ENCODE assay signal across 21 cellular contexts in genomic region chr7:124761164-124761715, GRCh38. TPM values are rescaled to one million over a fixed set of nuclear protein-coding genes. Genes with fewer than 3 reads are reported as not detected.
DNase-seq lines count a peak whose midpoint lies in the region; ATAC-seq and TF ChIP-seq lines count a peak whose summit lies in the region.
"Had no signal": no experiment of that assay in that cellular context is flagged by ENCODE, and none has a peak within 500 bp of the region (broad histone marks: within the 10 kb centered on the region; RNA-seq: fewer than 3 reads in every experiment).

No MANE protein-coding gene starts in this region.

- H3K36me3 ChIP-seq in liver (ENCODE audit: control insufficient read depth in 4 of 4, insufficient read depth in 3 of 4, low read depth in 1 of 4, low read length in 3 of 4) (peaks cover 0 to 1% (median 0%) of the 10 kb centered on the region in 4 donors), right lobe of liver (no peaks in the 10 kb centered on the region), endodermal cell (ENCODE audit: control insufficient read depth, insufficient read depth, low read length) (peaks cover 45% of the 10 kb centered on the region), trophoblast cell (ENCODE audit: control insufficient read depth in 1 of 2, insufficient read depth in 2 of 2, low read length in 2 of 2) (peaks cover 4 to 8% of the 10 kb centered on the region in 2 experiments), prostate gland (no peaks in the 10 kb centered on the region)
- H3K36me3 ChIP-seq: BE2C, MG63 had no signal

- H3K27me3 Mint-ChIP-seq in endodermal cell (ENCODE audit: insufficient read depth) = peaks cover 5% of the 10 kb centered on the region

- TF ChIP-seq POLR2A in right lobe of liver (IDR thresholded peaks at IDR 0.05) (no peak), prostate gland (IDR thresholded peaks at IDR 0.05) (no peak)

- H3K18ac ChIP-seq in trophoblast cell (ENCODE audit: low read length) = no peak overlapping the region

- H3K4ac ChIP-seq in trophoblast cell (ENCODE audit: low read depth, low read length) = peak overlapping the region; percentile 41

- H3K9ac ChIP-seq in liver (ENCODE audit: low read depth in 1 of 2, low read length in 2 of 2) (no peak overlapping the region), endodermal cell (ENCODE audit: extremely low read depth, low read length, poor library complexity, severe bottlenecking) (peak overlapping the region; percentile 75), trophoblast cell (ENCODE audit: low read length) (no peak overlapping the region)

- H3K27me3 ChIP-seq in liver (ENCODE audit: control insufficient read depth in 4 of 4, insufficient read depth in 4 of 4, low read length in 3 of 4) (no peaks in the 10 kb centered on the region), right lobe of liver (no peaks in the 10 kb centered on the region), endodermal cell (ENCODE audit: control insufficient read depth, insufficient read depth, low read length, poor library complexity, severe bottlenecking) (no peaks in the 10 kb centered on the region), trophoblast cell (ENCODE audit: insufficient read depth, low read length) (no peaks in the 10 kb centered on the region), prostate gland (replicated peaks; ENCODE audit: insufficient read depth) (no peaks in the 10 kb centered on the region)
- H3K27me3 ChIP-seq: MG63 had no signal

- no peak overlapping the region for H4K8ac ChIP-seq in trophoblast cell (ENCODE audit: low read depth, low read length)

- peak overlapping the region; percentile 45 for H3K23ac ChIP-seq in trophoblast cell (ENCODE audit: low read length)

- H3K79me1 ChIP-seq in trophoblast cell (ENCODE audit: low read length) = peaks cover 18% of the 10 kb centered on the region

- peaks cover 9 to 36% (median 19%) of the 10 kb centered on the region in 4 donors for H3K4me1 ChIP-seq in liver (ENCODE audit: control insufficient read depth in 4 of 4, insufficient read depth in 4 of 4, low read length in 3 of 4)
- peaks cover 0 to 8% (median 0%) of the 10 kb centered on the region in 4 donors for H3K4me1 ChIP-seq in right lobe of liver
- no peaks in the 10 kb centered on the region for H3K4me1 ChIP-seq in endodermal cell (ENCODE audit: control insufficient read depth, insufficient read depth, low read length)
- H3K4me1 ChIP-seq in trophoblast cell (ENCODE audit: control insufficient read depth in 1 of 2, insufficient read depth in 2 of 2, low read length in 2 of 2) = peaks cover 4 to 5% of the 10 kb centered on the region in 2 experiments
- peaks cover 4% of the 10 kb centered on the region for H3K4me1 ChIP-seq in prostate gland (replicated peaks)
- H3K4me1 ChIP-seq: BE2C had no signal

- no peak for TF ChIP-seq CTCF in liver (IDR thresholded peaks at IDR 0.05; ENCODE audit: low read depth, low read length, missing input control)
- TF ChIP-seq CTCF in right lobe of liver (IDR thresholded peaks at IDR 0.05) = no peak
- no peak for TF ChIP-seq CTCF in endodermal cell (conservative IDR thresholded peaks at IDR 0.05)
- TF ChIP-seq CTCF in prostate gland (IDR thresholded peaks at IDR 0.05) = no peak

- no peak overlapping the region for H2AFZ ChIP-seq in trophoblast cell (ENCODE audit: insufficient read depth, low read length, poor library complexity)
- H2AFZ ChIP-seq: PC-9 had no signal

- no peak for ATAC-seq in right lobe of liver
- ATAC-seq in HG02588 (IDR thresholded peaks at IDR 0.05; ENCODE audit: unreplicated experiment) = no peak

- peaks cover 22% of the 10 kb centered on the region for H3K79me2 ChIP-seq in trophoblast cell (ENCODE audit: control insufficient read depth, insufficient read depth, low read length, poor library complexity)

- H3K27ac Mint-ChIP-seq in endodermal cell = no peak overlapping the region
- H3K27ac Mint-ChIP-seq: CD4-positive, CD25-positive, alpha-beta regulatory T cell; IgD-negative memory B cell had no signal

- H3K36me3 Mint-ChIP-seq in endodermal cell (ENCODE audit: low read depth) = peaks cover 35% of the 10 kb centered on the region
- H3K36me3 Mint-ChIP-seq: CD4-positive, CD25-positive, alpha-beta regulatory T cell; IgD-negative memory B cell had no signal

- peak in 1 of 2 donors; percentile 31 for TF ChIP-seq RAD21 in liver (IDR thresholded peaks at IDR 0.05)

- no peak overlapping the region for H4K12ac ChIP-seq in trophoblast cell (ENCODE audit: low read depth, low read length)

- H2BK12ac ChIP-seq in trophoblast cell (ENCODE audit: low read length) = no peak overlapping the region

- no peak overlapping the region for H4K91ac ChIP-seq in trophoblast cell (ENCODE audit: low read depth, low read length)

- no peak overlapping the region for H2BK5ac ChIP-seq in trophoblast cell (ENCODE audit: low read depth, low read length, poor library complexity)

- peaks cover 12% of the 10 kb centered on the region for H3K4me1 Mint-ChIP-seq in endodermal cell

- DNase-seq in right lobe of liver (no peak), endodermal cell (no peak), trophoblast cell (no peak), middle frontal gyrus (ENCODE audit: extremely low spot score, low spot score) (no peak), prostate gland (ENCODE audit: low spot score) (no peak), AG08396 (ENCODE audit: low spot score) (no peak)
- DNase-seq: 8988T; BE2C; CD4-positive, CD25-positive, alpha-beta regulatory T cell; COR-L47; DMS 273 treated with DMSO at 0.1 percent for 48 hours; GDM1; Karpas-422; MG63; NCI-H1092 treated with DMSO at 0.1 percent for 48 hours; NCI-H510A; NCI-H748 treated with DMSO at 0.1 percent for 48 hours; PC-9 had no signal

- peaks cover 4% of the 10 kb centered on the region for H3K9me3 Mint-ChIP-seq in endodermal cell
- H3K9me3 Mint-ChIP-seq: IgD-negative memory B cell had no signal

- no peaks in the 10 kb centered on the region for H3K9me3 ChIP-seq in liver (ENCODE audit: control insufficient read depth in 4 of 4, low read length in 3 of 4)
- no peaks in the 10 kb centered on the region for H3K9me3 ChIP-seq in right lobe of liver
- peaks cover 7% of the 10 kb centered on the region for H3K9me3 ChIP-seq in endodermal cell (ENCODE audit: control insufficient read depth, low read length)
- no peaks in the 10 kb centered on the region for H3K9me3 ChIP-seq in trophoblast cell (ENCODE audit: insufficient read depth, low read depth, low read length)
- H3K9me3 ChIP-seq in prostate gland = no peaks in the 10 kb centered on the region
- H3K9me3 ChIP-seq: BE2C, MG63 had no signal

- H2BK120ac ChIP-seq in trophoblast cell (ENCODE audit: insufficient read depth, low read length, poor library complexity) = no peak overlapping the region

- H3K27ac ChIP-seq in liver (ENCODE audit: low read depth in 1 of 2, low read length in 2 of 2) (no peak overlapping the region), right lobe of liver (peak overlapping the region in 1 of 3 donors; percentile 70), endodermal cell (ENCODE audit: low read depth, low read length) (no peak overlapping the region), trophoblast cell (ENCODE audit: low read depth, low read length) (no peak overlapping the region), prostate gland (no peak overlapping the region)
- H3K27ac ChIP-seq: PC-9 had no signal

- WGBS in liver = 83% methylated on average over 2 of the region's 2 CpGs
- WGBS in right lobe of liver (ENCODE audit: insufficient coverage, low coverage, low lambda C conversion rate, missing lambda C conversion rate) = 49% methylated on average over 2 of the region's 2 CpGs
- WGBS in endodermal cell (ENCODE audit: insufficient coverage in 1 of 2, insufficient read length in 1 of 2), 2 experiments = 75 to 85% methylated on average over 1 to 2 of the region's 2 CpGs
- WGBS in trophoblast cell (ENCODE audit: extremely low coverage, insufficient coverage, insufficient read length) = no CpG with 5 or more reads among the region's 2 CpGs
- 79% methylated on average over 2 of the region's 2 CpGs for WGBS in prostate gland

- H3K4me2 ChIP-seq in trophoblast cell (ENCODE audit: low read length) = peak overlapping the region; percentile 47
- H3K4me2 ChIP-seq: PC-9 had no signal

- peak overlapping the region; percentile 92 for H3K4me3 Mint-ChIP-seq in endodermal cell
- H3K4me3 Mint-ChIP-seq: CD4-positive, CD25-positive, alpha-beta regulatory T cell; IgD-negative memory B cell had no signal

- H3K4me3 ChIP-seq in liver (ENCODE audit: low read depth in 1 of 3, low read length in 3 of 3) = no peak overlapping the region
- H3K4me3 ChIP-seq in right lobe of liver = no peak overlapping the region
- peak overlapping the region; percentile 100 for H3K4me3 ChIP-seq in endodermal cell (ENCODE audit: low read length)
- H3K4me3 ChIP-seq in trophoblast cell (ENCODE audit: low read depth, low read length) = no peak overlapping the region
- no peak overlapping the region for H3K4me3 ChIP-seq in prostate gland
- H3K4me3 ChIP-seq: MG63, PC-9 had no signal

- no peak overlapping the region for H2AK5ac ChIP-seq in trophoblast cell (ENCODE audit: low read length)

- intact Hi-C loops in right lobe of liver (cut with DNase I) (no loop called here), prostate gland (cut with DNase I) (no loop called here)

- H3K14ac ChIP-seq in trophoblast cell (ENCODE audit: low read length) = no peak overlapping the region

TF ChIP-seq in liver, 16 proteins besides CTCF, POLR2A, EP300 and RAD21 (continues in another document):
- TF ChIP-seq EGR1 (IDR thresholded peaks at IDR 0.05; ENCODE audit: low read depth in 2 of 2) = no peak
- peak; percentile 11 to 74 for TF ChIP-seq RXRA (IDR thresholded peaks at IDR 0.05)
- TF ChIP-seq MAX (IDR thresholded peaks at IDR 0.05) = no peak
- TF ChIP-seq HNF4A (conservative IDR thresholded peaks at IDR 0.05) = peak in 1 of 2 donors; percentile 34
- TF ChIP-seq ATF3 (IDR thresholded peaks at IDR 0.05) = peak; percentile 64

RNA-seq across cellular contexts. Expression of gene GPR37, which starts 4.4 kb away (rescaled TPM):
- total RNA-seq in liver = 10 to 100 TPM in 1 of 2 donors, under 1 TPM in 1; 0.33 to 12.0 TPM
- polyA plus RNA-seq in liver = 10 to 100 TPM in 1 of 2 donors, 1 to 10 TPM in 1; 5.9 to 11.5 TPM
- total RNA-seq in right lobe of liver = 10 to 100 TPM in 5 of 6 experiments, 1 to 10 TPM in 1; 8.9 to 16.0 (median 14.3) TPM
- 10 to 100 TPM; 31.6 to 33.1 TPM for total RNA-seq in endodermal cell
- 9.2 TPM for polyA plus RNA-seq in endodermal cell (2013, experiment 1 of 2)
- 10.5 TPM for polyA plus RNA-seq in endodermal cell (2013, experiment 2 of 2)
- polyA plus RNA-seq in trophoblast cell (2013) = 28.7 and 30.2 TPM in 2 replicates
- total RNA-seq in prostate gland = 10 to 100 TPM in 1 of 2 donors, 1 to 10 TPM in 1; 1.6 to 69.4 TPM
- total RNA-seq: CD4-positive, CD25-positive, alpha-beta regulatory T cell had no signal
- polyA plus RNA-seq: CD4-positive, CD25-positive, alpha-beta regulatory T cell; IgD-negative memory B cell had no signal
